ENCODE assay signal across 2 cellular contexts in the genomic region with DNA sequence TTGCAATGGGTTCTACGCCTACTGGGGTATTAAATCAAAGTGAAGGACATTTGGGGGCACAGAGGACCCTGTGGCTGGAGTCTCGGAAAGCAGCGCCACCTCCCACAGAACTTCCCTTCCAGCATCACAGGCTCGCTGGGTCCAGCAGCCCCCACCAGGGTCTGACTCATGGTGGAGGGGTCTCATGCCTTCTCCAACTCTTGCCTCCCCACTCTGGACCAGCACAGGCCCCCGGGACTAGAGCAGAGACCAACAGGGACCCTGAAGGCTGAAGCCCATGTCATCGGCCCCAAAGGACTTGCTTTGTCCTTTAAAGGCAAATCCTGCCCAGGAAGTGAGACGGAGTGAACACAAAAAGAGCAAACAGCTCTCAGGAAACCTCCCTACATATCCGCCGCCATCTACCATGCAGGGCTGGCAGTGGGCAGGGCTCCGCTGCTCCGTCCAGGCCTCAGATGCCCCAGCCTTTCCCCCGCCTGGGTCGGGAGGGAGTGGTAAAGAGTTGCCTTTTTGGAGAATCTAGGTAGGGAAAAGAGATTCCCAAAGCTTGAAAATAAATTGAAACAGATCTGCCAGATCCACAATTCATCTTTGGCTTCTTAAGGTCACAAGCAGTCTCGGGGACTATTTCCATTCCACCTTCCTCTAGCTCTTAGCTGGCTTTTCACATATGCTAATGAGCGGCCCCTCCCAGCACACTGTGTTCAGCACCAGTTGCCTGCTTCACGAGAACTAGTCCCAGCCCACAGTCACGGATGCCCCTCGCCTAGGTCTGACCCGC.
TF ChIP-seq lines count a peak whose summit lies in the region.

No MANE protein-coding gene starts in this region.

TF ChIP-seq in HCT116, 20 proteins besides CTCF, POLR2A, EP300 and RAD21 (continued from another document):
- TF ChIP-seq POLR2AphosphoS5 (IDR thresholded peaks at IDR 0.05; ENCODE audit: low read depth, low read length): no peak
- TF ChIP-seq JUND (IDR thresholded peaks at IDR 0.05): no peak
- TF ChIP-seq CBX3 (IDR thresholded peaks at IDR 0.05; ENCODE audit: low read depth): no peak
- TF ChIP-seq SIN3A (IDR thresholded peaks at IDR 0.05; ENCODE audit: low read depth): no peak
- TF ChIP-seq ZBTB33 (IDR thresholded peaks at IDR 0.05; ENCODE audit: extremely low read depth, insufficient replicate concordance, low read length): no peak

TF ChIP-seq in SK-N-SH treated with all-trans-retinoic acid at 6 μM for 48 hours, 23 proteins besides CTCF, POLR2A, EP300 and RAD21 (continued from another document):
- TF ChIP-seq, protein P1, sequence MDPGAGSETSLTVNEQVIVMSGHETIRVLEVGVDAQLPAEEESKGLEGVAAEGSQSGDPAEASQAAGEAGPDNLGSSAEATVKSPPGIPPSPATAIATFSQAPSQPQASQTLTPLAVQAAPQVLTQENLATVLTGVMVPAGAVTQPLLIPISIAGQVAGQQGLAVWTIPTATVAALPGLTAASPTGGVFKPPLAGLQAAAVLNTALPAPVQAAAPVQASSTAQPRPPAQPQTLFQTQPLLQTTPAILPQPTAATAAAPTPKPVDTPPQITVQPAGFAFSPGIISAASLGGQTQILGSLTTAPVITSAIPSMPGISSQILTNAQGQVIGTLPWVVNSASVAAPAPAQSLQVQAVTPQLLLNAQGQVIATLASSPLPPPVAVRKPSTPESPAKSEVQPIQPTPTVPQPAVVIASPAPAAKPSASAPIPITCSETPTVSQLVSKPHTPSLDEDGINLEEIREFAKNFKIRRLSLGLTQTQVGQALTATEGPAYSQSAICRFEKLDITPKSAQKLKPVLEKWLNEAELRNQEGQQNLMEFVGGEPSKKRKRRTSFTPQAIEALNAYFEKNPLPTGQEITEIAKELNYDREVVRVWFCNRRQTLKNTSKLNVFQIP (CRISPR knock-in tag; IDR thresholded peaks at IDR 0.05; ENCODE audit: borderline replicate concordance, low read depth): no peak
- no peak for TF ChIP-seq GLIS3 (CRISPR knock-in tag; IDR thresholded peaks at IDR 0.05)
- TF ChIP-seq PPARA (CRISPR knock-in tag; IDR thresholded peaks at IDR 0.05; ENCODE audit: borderline replicate concordance): no peak
- no peak for TF ChIP-seq ZNF565 (CRISPR knock-in tag; conservative IDR thresholded peaks at IDR 0.05; ENCODE audit: low read depth)
- TF ChIP-seq TOX (CRISPR knock-in tag; IDR thresholded peaks at IDR 0.05; ENCODE audit: borderline replicate concordance): no peak
- TF ChIP-seq, protein P2, sequence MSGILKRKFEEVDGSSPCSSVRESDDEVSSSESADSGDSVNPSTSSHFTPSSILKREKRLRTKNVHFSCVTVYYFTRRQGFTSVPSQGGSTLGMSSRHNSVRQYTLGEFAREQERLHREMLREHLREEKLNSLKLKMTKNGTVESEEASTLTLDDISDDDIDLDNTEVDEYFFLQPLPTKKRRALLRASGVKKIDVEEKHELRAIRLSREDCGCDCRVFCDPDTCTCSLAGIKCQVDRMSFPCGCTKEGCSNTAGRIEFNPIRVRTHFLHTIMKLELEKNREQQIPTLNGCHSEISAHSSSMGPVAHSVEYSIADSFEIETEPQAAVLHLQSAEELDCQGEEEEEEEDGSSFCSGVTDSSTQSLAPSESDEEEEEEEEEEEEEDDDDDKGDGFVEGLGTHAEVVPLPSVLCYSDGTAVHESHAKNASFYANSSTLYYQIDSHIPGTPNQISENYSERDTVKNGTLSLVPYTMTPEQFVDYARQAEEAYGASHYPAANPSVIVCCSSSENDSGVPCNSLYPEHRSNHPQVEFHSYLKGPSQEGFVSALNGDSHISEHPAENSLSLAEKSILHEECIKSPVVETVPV (CRISPR knock-in tag; IDR thresholded peaks at IDR 0.05): no peak
- TF ChIP-seq ARNTL (CRISPR knock-in tag; IDR thresholded peaks at IDR 0.05; ENCODE audit: borderline replicate concordance, low read depth): no peak
- TF ChIP-seq ESRRG (CRISPR knock-in tag; IDR thresholded peaks at IDR 0.05): no peak
- TF ChIP-seq ZNF8 (CRISPR knock-in tag; IDR thresholded peaks at IDR 0.05): no peak
- no peak for TF ChIP-seq ISL1 (CRISPR knock-in tag; IDR thresholded peaks at IDR 0.05)
- no peak for TF ChIP-seq ZNF70 (CRISPR knock-in tag; IDR thresholded peaks at IDR 0.05)
- TF ChIP-seq, protein P3, sequence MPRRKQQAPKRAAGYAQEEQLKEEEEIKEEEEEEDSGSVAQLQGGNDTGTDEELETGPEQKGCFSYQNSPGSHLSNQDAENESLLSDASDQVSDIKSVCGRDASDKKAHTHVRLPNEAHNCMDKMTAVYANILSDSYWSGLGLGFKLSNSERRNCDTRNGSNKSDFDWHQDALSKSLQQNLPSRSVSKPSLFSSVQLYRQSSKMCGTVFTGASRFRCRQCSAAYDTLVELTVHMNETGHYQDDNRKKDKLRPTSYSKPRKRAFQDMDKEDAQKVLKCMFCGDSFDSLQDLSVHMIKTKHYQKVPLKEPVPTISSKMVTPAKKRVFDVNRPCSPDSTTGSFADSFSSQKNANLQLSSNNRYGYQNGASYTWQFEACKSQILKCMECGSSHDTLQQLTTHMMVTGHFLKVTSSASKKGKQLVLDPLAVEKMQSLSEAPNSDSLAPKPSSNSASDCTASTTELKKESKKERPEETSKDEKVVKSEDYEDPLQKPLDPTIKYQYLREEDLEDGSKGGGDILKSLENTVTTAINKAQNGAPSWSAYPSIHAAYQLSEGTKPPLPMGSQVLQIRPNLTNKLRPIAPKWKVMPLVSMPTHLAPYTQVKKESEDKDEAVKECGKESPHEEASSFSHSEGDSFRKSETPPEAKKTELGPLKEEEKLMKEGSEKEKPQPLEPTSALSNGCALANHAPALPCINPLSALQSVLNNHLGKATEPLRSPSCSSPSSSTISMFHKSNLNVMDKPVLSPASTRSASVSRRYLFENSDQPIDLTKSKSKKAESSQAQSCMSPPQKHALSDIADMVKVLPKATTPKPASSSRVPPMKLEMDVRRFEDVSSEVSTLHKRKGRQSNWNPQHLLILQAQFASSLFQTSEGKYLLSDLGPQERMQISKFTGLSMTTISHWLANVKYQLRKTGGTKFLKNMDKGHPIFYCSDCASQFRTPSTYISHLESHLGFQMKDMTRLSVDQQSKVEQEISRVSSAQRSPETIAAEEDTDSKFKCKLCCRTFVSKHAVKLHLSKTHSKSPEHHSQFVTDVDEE (CRISPR knock-in tag; IDR thresholded peaks at IDR 0.05): no peak
